In genomic region chr15:94119923-94120775, GRCh38 we compare ENCODE assay signal across 8 cellular contexts.
DNase-seq lines count a peak whose midpoint lies in the region; ATAC-seq and TF ChIP-seq lines count a peak whose summit lies in the region.

No MANE protein-coding gene starts in this region.

- H3K27ac ChIP-seq in HEK293 (ENCODE audit: extremely low read depth, low read depth, low read length) (no peak overlapping the region), PC-9 (no peak overlapping the region)

- peak overlapping the region; percentile 91 for H2AFZ ChIP-seq in Loucy (ENCODE audit: low read length)
- H2AFZ ChIP-seq in PC-9: no peak overlapping the region

- peak; percentile 95 for ATAC-seq in left ventricle myocardium superior

- H3K9ac ChIP-seq in Loucy (ENCODE audit: low read depth, low read length, poor library complexity, severe bottlenecking): no peak overlapping the region

- CTCF ChIA-PET in HEK293 (lab: Yijun Ruan, JAX) (interaction anchor here (0.5 to 2.1 kb wide), 160 partner anchors 8 to 1452 kb away, joined by 3 to 147 read pairs (median 4); partner anchors contain the start of gene RGMA), PC-9 (lab: Charles Lee) (interaction anchor here (0.5 to 1.6 kb wide), 6 partner anchors 42 to 1092 kb away, joined by 3 to 25 read pairs (median 4); no protein-coding TSS in a partner anchor)

- no peaks in the 10 kb centered on the region for H3K36me3 ChIP-seq in HEK293 (ENCODE audit: control insufficient read depth in 2 of 2, insufficient read depth in 1 of 2, low read length in 2 of 2)
- no peaks in the 10 kb centered on the region for H3K36me3 ChIP-seq in Loucy (ENCODE audit: insufficient read depth, low read length)
- no peaks in the 10 kb centered on the region for H3K36me3 ChIP-seq in PC-9 (ENCODE audit: low read depth)

- H3F3A ChIP-seq in Loucy (ENCODE audit: low read depth): no peaks in the 10 kb centered on the region
- H3F3A ChIP-seq in PC-9 (ENCODE audit: insufficient read depth, low read depth): no peaks in the 10 kb centered on the region

- H3K4me1 ChIP-seq in HEK293 (ENCODE audit: control insufficient read depth, insufficient read depth, low read length): peaks cover 9% of the 10 kb centered on the region
- peaks cover 15% of the 10 kb centered on the region for H3K4me1 ChIP-seq in Loucy (ENCODE audit: insufficient read depth, low read length, poor library complexity, severe bottlenecking)
- no peaks in the 10 kb centered on the region for H3K4me1 ChIP-seq in PC-9 (replicated peaks; ENCODE audit: insufficient read depth)

- H3K27me3 ChIP-seq in Loucy (ENCODE audit: insufficient read depth, low read length, poor library complexity, severe bottlenecking): no peaks in the 10 kb centered on the region
- H3K27me3 ChIP-seq in PC-9 (ENCODE audit: insufficient read depth, low read depth): no peaks in the 10 kb centered on the region

- H3K9me2 ChIP-seq in Loucy (replicated peaks; ENCODE audit: low read depth, low read length): no peaks in the 10 kb centered on the region
- H3K9me2 ChIP-seq in PC-9 (ENCODE audit: insufficient read depth): no peaks in the 10 kb centered on the region

- peak overlapping the region; percentile 11 for H3K4me2 ChIP-seq in Loucy (ENCODE audit: low read depth, low read length, poor library complexity, severe bottlenecking)
- no peak overlapping the region for H3K4me2 ChIP-seq in PC-9

- peak; percentile 91 for TF ChIP-seq CTCF in HEK293 (tag by site-specific recombination; IDR thresholded peaks at IDR 0.05)
- TF ChIP-seq CTCF in Loucy (conservative IDR thresholded peaks at IDR 0.05; ENCODE audit: low read length): peak; percentile 100
- peak; percentile 81 for TF ChIP-seq CTCF in PC-9 (conservative IDR thresholded peaks at IDR 0.05)

- H3K79me2 ChIP-seq in Loucy (ENCODE audit: insufficient read depth, low read length): no peaks in the 10 kb centered on the region
- H3K79me2 ChIP-seq in PC-9 (ENCODE audit: low read depth): no peaks in the 10 kb centered on the region

- H3K9me3 ChIP-seq in HEK293 (ENCODE audit: control insufficient read depth, insufficient read depth, low read depth, low read length) (no peaks in the 10 kb centered on the region; the same call in 1 of the 2 replicates), Loucy (ENCODE audit: insufficient read depth, low read depth, low read length) (no peaks in the 10 kb centered on the region), PC-9 (ENCODE audit: insufficient read depth, low read depth) (no peaks in the 10 kb centered on the region)

- no peak overlapping the region for H3K4me3 ChIP-seq in HEK293 (ENCODE audit: low read depth, low read length)
- H3K4me3 ChIP-seq in Loucy (ENCODE audit: low read length, poor library complexity, severe bottlenecking): no peak overlapping the region
- H3K4me3 ChIP-seq in PC-9: no peak overlapping the region

- DNase-seq in activated naive CD4-positive, alpha-beta T cell treated with Interleukin-2 at 50 U/mL for 16 hours: peak; percentile 20
- DNase-seq in activated naive CD4-positive, alpha-beta T cell treated with anti-CD3 and anti-CD28 coated beads, Interleukin-2, amount 50 U/mL, for 16 hours: no peak
- DNase-seq in PC-9 (peak; percentile 35 to 46), amniotic epithelial cell (ENCODE audit: low read depth) (peak; percentile 82), left ventricle myocardium superior (peak; percentile 28), renal cortical epithelial cell (ENCODE audit: low read depth) (peak; percentile 84)

- BruUV-seq in PC-9 (replicated peaks; lab: Mats Ljungman, UMichigan): no TSS peak

- intact Hi-C loops in PC-9 (cut with micrococcal nuclease; ENCODE audit: unreplicated experiment): loop anchor here (1.0 to 5.0 kb wide), 2 partner anchors 1033 to 1090 kb away; partner anchors contain the start of gene RGMA
- intact Hi-C loops in left ventricle myocardium superior (cut with micrococcal nuclease): loop anchor here (5.0 kb wide), 1 partner anchor 1088 kb away; no protein-coding TSS in a partner anchor

- H4K20me1 ChIP-seq in Loucy (ENCODE audit: insufficient read depth, low read length, poor library complexity, severe bottlenecking) (no peaks in the 10 kb centered on the region), PC-9 (ENCODE audit: insufficient read depth) (no peaks in the 10 kb centered on the region)

- POLR2A ChIA-PET in HEK293 (lab: Yijun Ruan, JAX): interaction anchor here (0.5 to 1.0 kb wide), 2 partner anchors 508 to 1090 kb away, joined by 4 read pairs; no protein-coding TSS in a partner anchor
- POLR2A ChIA-PET in PC-9 (lab: Charles Lee; ENCODE audit: unreplicated experiment): no interaction called here

TF ChIP-seq in HEK293, 187 proteins besides CTCF, POLR2A, EP300 and RAD21:
- TF ChIP-seq ZNF664 (tag by site-specific recombination; IDR thresholded peaks at IDR 0.05) (no peak), ZSCAN23 (tag by site-specific recombination; IDR thresholded peaks at IDR 0.05) (no peak), ATF2 (tag by site-specific recombination; IDR thresholded peaks at IDR 0.05; ENCODE audit: low read depth) (0 out of 2 replicates have a peak, but pooled peaks have one; percentile 57), ZNF654 (tag by site-specific recombination; IDR thresholded peaks at IDR 0.05; ENCODE audit: low read depth) (peak; percentile 99), ZNF660 (tag by site-specific recombination; IDR thresholded peaks at IDR 0.05) (peak; percentile 46; the same call in 1 of the 2 replicates), WT1 (tag by site-specific recombination; IDR thresholded peaks at IDR 0.05) (no peak), ZNF692 (tag by site-specific recombination; IDR thresholded peaks at IDR 0.05) (no peak)
TF ChIP-seq in HEK293: peak in this region for 3.
